8 cellular contexts compared by ENCODE assay signal in genomic region chr15:23497710-23498111, GRCh38. TPM values are rescaled to one million over a fixed set of nuclear protein-coding genes. Genes with fewer than 3 reads are reported as not detected.
DNase-seq lines count a peak whose midpoint lies in the region; ATAC-seq and TF ChIP-seq lines count a peak whose summit lies in the region.

No MANE protein-coding gene starts in this region.

- DNase-seq in BE2C = peak; percentile 6
- peak; percentile 13 for DNase-seq in H4 (ENCODE audit: low spot score)
- DNase-seq in SK-N-SH = peak; percentile 20
- no peak for DNase-seq in kidney epithelial cell (ENCODE audit: low read depth)
- no peak for DNase-seq in MCF 10A (ENCODE audit: unreplicated experiment)
- DNase-seq in NCI-H2107 (lab: John Stamatoyannopoulos, UW) = no peak
- no peak for DNase-seq in stimulated activated CD4-positive, alpha-beta T cell treated with anti-CD3 and anti-CD28 coated beads, Interleukin-4, amount 100 ng/mL, for 1 hour

- BruUV-seq in MCF 10A (replicated peaks; lab: Mats Ljungman, UMichigan) = no TSS peak

- peak; percentile 49 for TF ChIP-seq CTCF in BE2C (IDR thresholded peaks at IDR 0.05; ENCODE audit: low read depth, low read length)
- peak; percentile 54 for TF ChIP-seq CTCF in SK-N-SH (IDR thresholded peaks at IDR 0.05)
- TF ChIP-seq CTCF in kidney epithelial cell (IDR thresholded peaks at IDR 0.05; ENCODE audit: insufficient read depth, low read length, poor library complexity, severe bottlenecking) = peak; percentile 49
- no peak for TF ChIP-seq CTCF in MCF 10A (IDR thresholded peaks at IDR 0.05; ENCODE audit: unreplicated experiment)

- H3K4me3 Mint-ChIP-seq in MCF 10A (ENCODE audit: unreplicated experiment) = no peak overlapping the region

- H2AFZ ChIP-seq in SK-N-SH (ENCODE audit: low read depth) = no peak overlapping the region

- POLR2A ChIA-PET in SK-N-SH (lab: Yijun Ruan, JAX) = no interaction called here
- POLR2A ChIA-PET in MCF 10A (lab: Yijun Ruan, JAX) = interaction anchor here (0.7 kb wide), 1 partner anchor 104 kb away, joined by 4 read pairs; no protein-coding TSS in a partner anchor

- intact Hi-C loops in MCF 10A (cut with micrococcal nuclease) = loop anchor here (5.0 to 10.0 kb wide), 4 partner anchors 57 to 1347 kb away; no protein-coding TSS in a partner anchor

- H3K27me3 ChIP-seq in BE2C = no peaks in the 10 kb centered on the region
- H3K27me3 ChIP-seq in SK-N-SH (ENCODE audit: insufficient read depth) = 0 out of 2 replicates have a peak, but pooled peaks cover 3% of the 10 kb centered on the region
- H3K27me3 ChIP-seq in kidney epithelial cell (ENCODE audit: control insufficient read depth, insufficient read depth, low read length) = no peaks in the 10 kb centered on the region

- H3K4me1 Mint-ChIP-seq in MCF 10A (ENCODE audit: insufficient read depth, unreplicated experiment) = no peaks in the 10 kb centered on the region

- no peak overlapping the region for H3K9ac ChIP-seq in SK-N-SH

- no peak for TF ChIP-seq EP300 in SK-N-SH (IDR thresholded peaks at IDR 0.05; ENCODE audit: borderline replicate concordance in 1 of 2, low read depth in 1 of 2, low read length in 1 of 2)

- H3K36me3 ChIP-seq in BE2C (no peaks in the 10 kb centered on the region), SK-N-SH (replicated peaks in 1 of 2; ENCODE audit: control insufficient read depth in 1 of 2, insufficient read depth in 2 of 2, low read length in 1 of 2) (no peaks in the 10 kb centered on the region), kidney epithelial cell (ENCODE audit: control insufficient read depth, insufficient read depth, low read length) (no peaks in the 10 kb centered on the region)

- 0% methylated on average over 2 of the region's 2 CpGs for WGBS in SK-N-SH (ENCODE audit: low lambda C conversion rate)

- peaks cover 3% of the 10 kb centered on the region for H3K27me3 Mint-ChIP-seq in MCF 10A (ENCODE audit: insufficient read depth, unreplicated experiment)

- no peak overlapping the region for H3K27ac ChIP-seq in SK-N-SH (ENCODE audit: low read depth in 2 of 2, low read length in 1 of 2)

- H3K27ac Mint-ChIP-seq in MCF 10A (ENCODE audit: low read depth, unreplicated experiment) = no peak overlapping the region

- H3K4me1 ChIP-seq in BE2C (no peaks in the 10 kb centered on the region), SK-N-SH (ENCODE audit: control insufficient read depth in 1 of 2, insufficient read depth in 2 of 2, low read depth in 1 of 2, low read length in 1 of 2) (no peaks in the 10 kb centered on the region)

- H3K36me3 Mint-ChIP-seq in MCF 10A (ENCODE audit: insufficient read depth, unreplicated experiment) = no peaks in the 10 kb centered on the region

- CTCF ChIA-PET in SK-N-SH (lab: Yijun Ruan, JAX) (interaction anchor here (0.8 to 2.8 kb wide), 20 partner anchors 9 to 380 kb away, joined by 3 to 21 read pairs (median 4); no protein-coding TSS in a partner anchor), MCF 10A (lab: Yijun Ruan, JAX) (interaction anchor here (0.6 to 3.4 kb wide), 25 partner anchors 9 to 471 kb away, joined by 3 to 40 read pairs (median 4); no protein-coding TSS in a partner anchor)

- no peaks in the 10 kb centered on the region for H3K79me2 ChIP-seq in SK-N-SH (ENCODE audit: insufficient read depth)

- no peaks in the 10 kb centered on the region for H3K9me2 ChIP-seq in SK-N-SH

- no peak overlapping the region for H3K4me3 ChIP-seq in BE2C (ENCODE audit: low read depth, low read length)
- no peak overlapping the region for H3K4me3 ChIP-seq in SK-N-SH (ENCODE audit: low read depth in 2 of 2, low read length in 1 of 2)
- no peak overlapping the region for H3K4me3 ChIP-seq in kidney epithelial cell (ENCODE audit: low read depth, low read length)

- H3F3A ChIP-seq in SK-N-SH (replicated peaks; ENCODE audit: insufficient read depth) = no peaks in the 10 kb centered on the region

- no peak for ATAC-seq in GM18519 (IDR thresholded peaks at IDR 0.05; ENCODE audit: low FRiP score, unreplicated experiment)

- H3K9me3 Mint-ChIP-seq in MCF 10A (ENCODE audit: unreplicated experiment) = no peaks in the 10 kb centered on the region

- peak; percentile 49 for TF ChIP-seq RAD21 in SK-N-SH (IDR thresholded peaks at IDR 0.05; ENCODE audit: low read length)

- H3K9me3 ChIP-seq in BE2C (no peaks in the 10 kb centered on the region), SK-N-SH (no peaks in the 10 kb centered on the region)

- no peak overlapping the region for H3K4me2 ChIP-seq in SK-N-SH

- H4K20me1 ChIP-seq in SK-N-SH (ENCODE audit: insufficient read depth) = no peaks in the 10 kb centered on the region

TF ChIP-seq in SK-N-SH, 30 proteins besides CTCF, POLR2A, EP300 and RAD21:
- no peak for TF ChIP-seq RFX5 (IDR thresholded peaks at IDR 0.05; ENCODE audit: low read length)
- TF ChIP-seq REST (IDR thresholded peaks at IDR 0.05; ENCODE audit: low read depth, low read length) = no peak
- TF ChIP-seq EZH2phosphoT487 (IDR thresholded peaks at IDR 0.05; ENCODE audit: borderline replicate concordance, low read depth) = no peak
- no peak for TF ChIP-seq GATA2 (CRISPR knock-in tag; IDR thresholded peaks at IDR 0.05)
- no peak for TF ChIP-seq MXI1 (IDR thresholded peaks at IDR 0.05; ENCODE audit: low read depth, low read length)
- no peak for TF ChIP-seq MEF2A (IDR thresholded peaks at IDR 0.05; ENCODE audit: borderline replicate concordance, low read depth)
- TF ChIP-seq NRF1 (IDR thresholded peaks at IDR 0.05; ENCODE audit: low read depth, low read length) = no peak
- no peak for TF ChIP-seq FOSL2 (IDR thresholded peaks at IDR 0.05; ENCODE audit: borderline replicate concordance, low read depth)
- TF ChIP-seq TAF1 (IDR thresholded peaks at IDR 0.05; ENCODE audit: borderline replicate concordance, low read depth, low read length) = no peak
- no peak for TF ChIP-seq IRF3 (IDR thresholded peaks at IDR 0.05; ENCODE audit: low read depth, low read length)
- TF ChIP-seq PBX3 (IDR thresholded peaks at IDR 0.05) = no peak
- TF ChIP-seq POLR2AphosphoS5 (IDR thresholded peaks at IDR 0.05; ENCODE audit: low read depth, low read length) = no peak
- no peak for TF ChIP-seq SIN3A (IDR thresholded peaks at IDR 0.05; ENCODE audit: borderline replicate concordance, low read depth, low read length)
- no peak for TF ChIP-seq YY1 (IDR thresholded peaks at IDR 0.05; ENCODE audit: low read depth)
- TF ChIP-seq TCF12 (IDR thresholded peaks at IDR 0.05) = no peak
- TF ChIP-seq NFIC (IDR thresholded peaks at IDR 0.05; ENCODE audit: borderline replicate concordance) = no peak
- no peak for TF ChIP-seq GABPA (IDR thresholded peaks at IDR 0.05; ENCODE audit: low read depth)

RNA-seq across cellular contexts. Expression of gene GOLGA6L2, which starts 50.7 kb away (rescaled TPM):
- not detected for polyA plus RNA-seq in BE2C (2012; ENCODE audit: insufficient read depth, insufficient read length, low read depth)
- not detected in 2 replicates for total RNA-seq in H4 (2014; rRNA removed; shearing (Covaris generic))
- polyA plus RNA-seq in SK-N-SH (2012; rRNA removed) = not detected in 2 replicates
- not detected in 2 replicates for polyA plus RNA-seq in SK-N-SH (2012; cell fraction: cytosol; rRNA removed)
- polyA plus RNA-seq in SK-N-SH (2012; cell fraction: nucleus; rRNA removed) = not detected in 2 replicates
- total RNA-seq in kidney epithelial cell (not detected in 2 replicates), MCF 10A (2022) (not detected in 2 replicates)

Comparison
In these comparisons a context has a peak if more than half of its experiments do, and no peak if none do; other contexts are left out.
1. DNase-seq: peak in BE2C (single experiment), H4 (single experiment) and SK-N-SH (single experiment); none in kidney epithelial cell (single experiment), MCF 10A (single experiment), NCI-H2107 (single experiment) and stimulated activated CD4-positive, alpha-beta T cell treated with anti-CD3 and anti-CD28 coated beads, Interleukin-4, amount 100 ng/mL, for 1 hour (single experiment).